In genomic region chr16:1308036-1308976, GRCh38 we compare ENCODE assay signal across 8 cellular contexts. TPM values are rescaled to one million over a fixed set of nuclear protein-coding genes. Genes with fewer than 3 reads are reported as not detected.
A peak's percentile ranks its signal among the peaks of the same experiment; 100 is the strongest.
DNase-seq lines count a peak whose midpoint lies in the region; ATAC-seq and TF ChIP-seq lines count a peak whose summit lies in the region.

No MANE protein-coding gene starts in this region.

- H3K9ac ChIP-seq in NT2/D1 (ENCODE audit: insufficient read length, low read depth), result peak overlapping the region; percentile 80
- H3K9ac ChIP-seq in colonic mucosa (ENCODE audit: low read depth in 2 of 2, low read length in 2 of 2), result peak overlapping the region in 1 of 2 donors; percentile 56

- H3K36me3 ChIP-seq in HAP-1 (replicated peaks) (peaks cover 18% of the 10 kb centered on the region), NT2/D1 (ENCODE audit: insufficient read depth, insufficient read length, low read length) (peaks cover 29% of the 10 kb centered on the region), colonic mucosa (no peaks in the 10 kb centered on the region)

- peak overlapping the region; percentile 94 for H3K27ac ChIP-seq in colonic mucosa

- intact Hi-C loops in colonic mucosa (cut with DNase I) (no loop called here), natural killer cell (cut with micrococcal nuclease) (loop anchor here (2.0 kb wide), 2 partner anchors 70 to 112 kb away; partner anchors contain the start of gene UQCC4)

- H3K27me3 ChIP-seq in HAP-1 (ENCODE audit: low read depth), result no peaks in the 10 kb centered on the region
- no peaks in the 10 kb centered on the region for H3K27me3 ChIP-seq in NT2/D1 (ENCODE audit: insufficient read depth, insufficient read length)
- no peaks in the 10 kb centered on the region for H3K27me3 ChIP-seq in colonic mucosa

- no peaks in the 10 kb centered on the region for H3K27me3 Mint-ChIP-seq in natural killer cell (ENCODE audit: low read depth in 2 of 2)

- peaks cover 21 to 44% of the 10 kb centered on the region in 2 donors for H3K4me1 Mint-ChIP-seq in natural killer cell

- H3K36me3 Mint-ChIP-seq in natural killer cell, result no peaks in the 10 kb centered on the region

- in situ Hi-C loops in HAP-1 (cut with MboI; ENCODE audit: low sequenced_read_pairs), result no loop called here

- H3K9me3 Mint-ChIP-seq in natural killer cell, result no peaks in the 10 kb centered on the region

- ATAC-seq in natural killer cell (peak in 2 of 3 donors; percentile 0 to 9), HG02763 (IDR thresholded peaks at IDR 0.05; ENCODE audit: unreplicated experiment) (no peak)

- DNase-seq in GM12864 (ENCODE audit: low read depth), result no peak
- peak in 1 of 2 experiments; percentile 36 for DNase-seq in HAP-1 (ENCODE audit: low spot score in 2 of 2)
- no peak for DNase-seq in NT2/D1 (ENCODE audit: low read depth, low spot score)
- no peak for DNase-seq in colonic mucosa
- no peak for DNase-seq in natural killer cell
- DNase-seq in NCI-H774 (lab: John Stamatoyannopoulos, UW), result no peak
- no peak for DNase-seq in SK-N-DZ (ENCODE audit: low spot score)

- H3K4me3 ChIP-seq in GM12864 (ENCODE audit: low read depth, low read length) (peak overlapping the region; percentile 56), HAP-1 (peak overlapping the region; percentile 60), NT2/D1 (ENCODE audit: insufficient read length, low read depth) (peak overlapping the region; percentile 71), colonic mucosa (peak overlapping the region; percentile 79)

- peak overlapping the region; percentile 84 for H3K4me3 Mint-ChIP-seq in natural killer cell

- no peaks in the 10 kb centered on the region for H3K9me3 ChIP-seq in HAP-1
- H3K9me3 ChIP-seq in NT2/D1 (ENCODE audit: insufficient read depth, low read length), result no peaks in the 10 kb centered on the region
- no peaks in the 10 kb centered on the region for H3K9me3 ChIP-seq in colonic mucosa

- H3K4me1 ChIP-seq in HAP-1 (peaks cover 8% of the 10 kb centered on the region), NT2/D1 (ENCODE audit: insufficient read depth, insufficient read length) (peaks cover 24% of the 10 kb centered on the region), colonic mucosa (peaks cover 11% of the 10 kb centered on the region)

- TF ChIP-seq CTCF in GM12864 (IDR thresholded peaks at IDR 0.05; ENCODE audit: low read depth, low read length, missing control alignments) (no peak), colonic mucosa (IDR thresholded peaks at IDR 0.05) (no peak), natural killer cell (IDR thresholded peaks at IDR 0.05) (no peak)

- peak overlapping the region; percentile 96 to 99 for H3K27ac Mint-ChIP-seq in natural killer cell

RNA-seq across cellular contexts. Expression of gene UBE2I, which starts 1.1 kb away (rescaled TPM):
- total RNA-seq in colonic mucosa, result 100 to 1,000 TPM; 101 to 143 TPM
- total RNA-seq in natural killer cell, result 100 to 1,000 TPM; 367 to 412 (median 383) TPM
- 102 and 125 TPM in 2 replicates for polyA plus RNA-seq in SK-N-DZ (2014; cell fraction: cytosol; rRNA removed)
- polyA plus RNA-seq in SK-N-DZ (2014; cell fraction: nucleus; rRNA removed), result 132 and 304 TPM in 2 replicates

RNA-seq across cellular contexts. Expression of gene BAIAP3, which starts 25.1 kb away (rescaled TPM):
- 1 to 10 TPM; 5.5 to 9.8 TPM for total RNA-seq in colonic mucosa
- 10 to 100 TPM; 17.7 to 21.7 (median 19.9) TPM for total RNA-seq in natural killer cell
- polyA plus RNA-seq in SK-N-DZ (2014; cell fraction: cytosol; rRNA removed), result 0.51 and 1.2 TPM in 2 replicates
- polyA plus RNA-seq in SK-N-DZ (2014; cell fraction: nucleus; rRNA removed), result 7.5 and 9.9 TPM in 2 replicates

RNA-seq across cellular contexts. Expression of gene TSR3, which starts 43.4 kb away (rescaled TPM):
- total RNA-seq in colonic mucosa (10 to 100 TPM; 39.6 to 74.4 TPM), natural killer cell (10 to 100 TPM; 29.4 to 34.7 (median 29.7) TPM)
- 104 and 120 TPM in 2 replicates for polyA plus RNA-seq in SK-N-DZ (2014; cell fraction: cytosol; rRNA removed)
- 72.6 and 86.5 TPM in 2 replicates for polyA plus RNA-seq in SK-N-DZ (2014; cell fraction: nucleus; rRNA removed)

RNA-seq across cellular contexts. Expression of gene GNPTG, which starts 43.4 kb away (rescaled TPM):
- total RNA-seq in colonic mucosa (10 to 100 TPM; 48.2 to 59.1 TPM), natural killer cell (10 to 100 TPM; 58.7 to 65.9 (median 62.0) TPM)
- 25.5 and 25.8 TPM in 2 replicates for polyA plus RNA-seq in SK-N-DZ (2014; cell fraction: cytosol; rRNA removed)
- 105 and 130 TPM in 2 replicates for polyA plus RNA-seq in SK-N-DZ (2014; cell fraction: nucleus; rRNA removed)

RNA-seq across cellular contexts. Expression of gene TPSD1, which starts 52.4 kb away (rescaled TPM):
- under 1 TPM; 0.19 to 0.64 TPM for total RNA-seq in colonic mucosa
- total RNA-seq in natural killer cell, result 1 to 10 TPM in 1 of 3 donors, not detected in 2; 3.2 TPM
- not detected in 2 replicates for polyA plus RNA-seq in SK-N-DZ (2014; cell fraction: cytosol; rRNA removed)
- 0.47 TPM in 1 of 2 replicates, not detected in the other for polyA plus RNA-seq in SK-N-DZ (2014; cell fraction: nucleus; rRNA removed)
